In the genomic region with DNA sequence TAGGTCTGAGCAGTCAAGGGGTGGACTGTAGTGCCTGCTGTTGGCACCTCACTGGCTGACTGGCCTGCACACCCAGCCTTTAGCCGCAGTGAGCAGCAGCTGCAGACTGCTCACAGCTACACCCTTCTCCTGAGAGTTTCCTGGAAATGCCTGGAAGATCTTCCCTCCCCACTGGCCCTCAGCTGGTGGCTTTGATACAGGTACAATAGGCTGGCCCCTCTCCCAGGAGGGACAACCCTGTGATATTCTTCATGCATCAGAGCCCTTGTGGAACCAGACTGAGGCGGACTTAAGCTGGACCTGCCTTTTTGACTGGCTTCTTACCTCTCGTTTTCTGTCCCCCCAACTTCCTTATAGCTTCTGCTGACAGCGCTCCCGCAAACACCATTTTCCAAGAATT, we compare ENCODE assay signal across 32 cellular contexts. TPM values are rescaled to one million over a fixed set of nuclear protein-coding genes. Genes with fewer than 3 reads are reported as not detected.
"Had no signal": no experiment of that assay in that cellular context is flagged by ENCODE, and none has a peak within 500 bp of the region (broad histone marks: within the 10 kb centered on the region; RNA-seq: fewer than 3 reads in every experiment).

No MANE protein-coding gene starts in this region.

- H3K4me1 Mint-ChIP-seq: naive thymus-derived CD8-positive, alpha-beta T cell had no signal

- H3K9me3 Mint-ChIP-seq: stimulated activated memory B cell treated with anti-CD40 and anti-IgM and Interleukin-4, amounts not matched to agents 10 μg/mL and 1 μg/mL and 100 μg/mL, for 72 hours had no signal

- H3K27ac Mint-ChIP-seq: stimulated activated memory B cell treated with anti-CD40 and anti-IgM and Interleukin-4, amounts not matched to agents 10 μg/mL and 1 μg/mL and 100 μg/mL, for 72 hours; type B pancreatic cell had no signal

- H3K27ac ChIP-seq: epithelial cell of prostate, gastrocnemius medialis, left lung, ovary, psoas muscle, sigmoid colon, skin epidermis, spleen, testis, tibial artery had no signal

- ATAC-seq: esophagus mucosa; gastrocnemius medialis; left lung; naive thymus-derived CD8-positive, alpha-beta T cell; psoas muscle; right cardiac atrium; stimulated activated memory B cell treated with anti-CD40 and anti-IgM and Interleukin-4, amounts not matched to agents 10 μg/mL and 1 μg/mL and 100 μg/mL, for 72 hours; stimulated activated naive CD8-positive, alpha-beta T cell treated with anti-CD3 and anti-CD28 coated beads, Interleukin-15, Interleukin-2, amounts not matched to agents 100 U/mL and 50 U/mL, for 24 hours had no signal

- H3K36me3 Mint-ChIP-seq: stimulated activated memory B cell treated with anti-CD40 and anti-IgM and Interleukin-4, amounts not matched to agents 10 μg/mL and 1 μg/mL and 100 μg/mL, for 72 hours; type B pancreatic cell had no signal

- H3K4me3 ChIP-seq: gastrocnemius medialis, left lung, ovary, psoas muscle, sigmoid colon, skin epidermis, spleen, testis, tibial artery had no signal

- H3K36me3 ChIP-seq: gastrocnemius medialis, left lung, ovary, sigmoid colon, spleen, tibial artery had no signal

- DNase-seq: effector memory CD4-positive, alpha-beta T cell; foreskin fibroblast; gastrocnemius medialis; kidney; left lung; mesendoderm; naive thymus-derived CD8-positive, alpha-beta T cell; nephron progenitor cell; nucleus accumbens; ovary; posterior cingulate gyrus; psoas muscle; right cardiac atrium; sigmoid colon; spleen; stimulated activated CD4-positive, alpha-beta T cell treated with anti-CD3 and anti-CD28 coated beads, Interleukin-4, amount 100 ng/mL, for 4 hours; stimulated activated naive CD8-positive, alpha-beta T cell treated with anti-CD3 and anti-CD28 coated beads, Interleukin-15, Interleukin-2, amounts not matched to agents 100 U/mL and 50 U/mL, for 24 hours; tibial artery had no signal

- H3K4me1 ChIP-seq: gastrocnemius medialis, left lung, psoas muscle, sigmoid colon, spleen, testis had no signal

- H3K27me3 ChIP-seq: gastrocnemius medialis, ovary, sigmoid colon, testis had no signal

- H3K4me3 Mint-ChIP-seq: naive thymus-derived CD8-positive, alpha-beta T cell; nephron progenitor cell; stimulated activated memory B cell treated with anti-CD40 and anti-IgM and Interleukin-4, amounts not matched to agents 10 μg/mL and 1 μg/mL and 100 μg/mL, for 72 hours; type B pancreatic cell had no signal

- H3K9me3 ChIP-seq: gastrocnemius medialis, psoas muscle, sigmoid colon, testis had no signal

- FAIRE-seq: colon, endometrium, kidney had no signal

RNA-seq across cellular contexts. Expression of a gene that starts 6.4 kb away (rescaled TPM):
- total RNA-seq: esophagus mucosa, psoas muscle had no signal

RNA-seq across cellular contexts. Expression of a gene that starts 41.7 kb away (rescaled TPM):
- total RNA-seq: cerebellum; esophagus mucosa; glomerular endothelial cell; kidney; lower leg skin; lung microvascular endothelial cell; myocyte; naive thymus-derived CD8-positive, alpha-beta T cell; renal cortical epithelial cell; sigmoid colon had no signal
- polyA plus RNA-seq: naive thymus-derived CD8-positive, alpha-beta T cell had no signal
